8 cellular contexts compared by ENCODE assay signal in the genomic region with DNA sequence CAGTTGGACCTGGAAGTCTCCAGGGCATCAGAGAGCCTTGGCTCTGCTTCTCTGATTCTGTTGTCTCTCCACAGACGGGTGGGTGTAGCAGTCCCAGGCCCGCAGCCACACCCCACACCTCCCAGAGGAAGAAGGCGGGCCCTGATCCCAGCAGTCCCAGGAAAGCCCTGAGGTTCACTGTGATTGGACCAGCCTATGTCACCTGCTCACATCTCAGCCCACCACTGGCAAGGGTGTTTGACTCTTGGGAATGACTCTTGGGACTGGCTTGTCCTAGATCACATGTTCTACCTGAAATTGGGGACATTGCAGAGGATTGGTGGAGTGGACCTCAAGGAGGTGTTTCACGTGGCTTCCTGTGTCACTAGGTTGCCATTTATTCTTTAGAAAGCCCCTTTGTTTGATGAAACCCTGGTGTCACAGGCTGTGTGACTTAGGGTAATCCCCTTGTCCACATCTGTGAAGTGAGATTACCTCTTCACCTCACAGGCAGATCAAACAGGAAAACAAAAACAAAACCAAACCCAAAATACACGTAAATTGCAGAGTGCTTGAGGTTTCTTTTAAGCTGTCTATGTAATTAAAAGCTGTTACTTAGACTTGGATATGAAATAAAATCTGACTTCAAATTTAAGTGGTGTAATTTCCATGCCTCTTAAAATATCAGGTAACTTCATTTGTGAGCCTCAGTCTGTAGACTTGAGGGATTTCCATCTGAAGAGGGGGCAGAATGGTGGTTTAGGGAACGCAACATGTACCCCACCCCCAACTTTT. TPM values are rescaled to one million over a fixed set of nuclear protein-coding genes. Genes with fewer than 3 reads are reported as not detected.
DNase-seq lines count a peak whose midpoint lies in the region; ATAC-seq and TF ChIP-seq lines count a peak whose summit lies in the region.

No MANE protein-coding gene starts in this region.

- H3K4me3 ChIP-seq in MM.1S (ENCODE audit: low read length) (no peak overlapping the region; the same call in 1 of the 2 replicates), thyroid gland (replicated peaks in 1 of 3) (no peak overlapping the region), OCI-LY7 (ENCODE audit: low read depth, low read length, poor library complexity, severe bottlenecking) (no peak overlapping the region)

- POLR2A ChIA-PET in OCI-LY7 (lab: Charles Lee) = interaction anchor here (1.0 to 1.3 kb wide), 3 partner anchors 12 to 51 kb away, joined by 3 to 5 read pairs (median 4); no protein-coding TSS in a partner anchor

- peaks cover 7% of the 10 kb centered on the region; the same call in 1 of the 2 replicates for H3F3A ChIP-seq in MM.1S (ENCODE audit: insufficient read depth, low read length)

- TF ChIP-seq CTCF in MM.1S (IDR thresholded peaks at IDR 0.05; ENCODE audit: low read length) (no peak), thyroid gland (IDR thresholded peaks at IDR 0.05) (no peak), OCI-LY7 (conservative IDR thresholded peaks at IDR 0.05; ENCODE audit: low read length) (no peak)

- CTCF ChIA-PET in OCI-LY7 (lab: Charles Lee; ENCODE audit: unreplicated experiment) = no interaction called here

- H3K27me3 ChIP-seq in MM.1S (replicated peaks; ENCODE audit: insufficient read depth, low read length) (peaks cover 46% of the 10 kb centered on the region), thyroid gland (no peaks in the 10 kb centered on the region)

- intact Hi-C loops in thyroid gland (cut with DNase I) = no loop called here
- intact Hi-C loops in OCI-LY7 (cut with micrococcal nuclease; ENCODE audit: unreplicated experiment) = no loop called here

- H3K9me2 ChIP-seq in MM.1S (replicated peaks; ENCODE audit: insufficient read depth, low read length) (no peaks in the 10 kb centered on the region), OCI-LY7 (ENCODE audit: insufficient read depth, low read length) (no peaks in the 10 kb centered on the region)

- WGBS in thyroid gland, 2 donors = 69 to 75% methylated on average over 6 of the region's 6 CpGs

- H3K9ac ChIP-seq in MM.1S (ENCODE audit: low read length) = no peak overlapping the region

- H2AFZ ChIP-seq in MM.1S (ENCODE audit: low read length) (no peak overlapping the region), OCI-LY7 (ENCODE audit: low read length) (no peak overlapping the region)

- H3K36me3 ChIP-seq in MM.1S (replicated peaks; ENCODE audit: insufficient read depth, low read length) (no peaks in the 10 kb centered on the region), thyroid gland (no peaks in the 10 kb centered on the region), OCI-LY7 (ENCODE audit: insufficient read depth, low read length) (no peaks in the 10 kb centered on the region)

- peak overlapping the region; percentile 7; the same call in 1 of the 2 replicates for H3K27ac ChIP-seq in MM.1S (ENCODE audit: low read length)
- peak overlapping the region; percentile 76 to 96 (median 79) for H3K27ac ChIP-seq in thyroid gland
- no peak overlapping the region for H3K27ac ChIP-seq in OCI-LY7 (ENCODE audit: low read depth, low read length, poor library complexity, severe bottlenecking)

- peaks cover 14% of the 10 kb centered on the region for H3K4me1 ChIP-seq in MM.1S (ENCODE audit: low read length)
- peaks cover 49 to 63% of the 10 kb centered on the region in 2 donors for H3K4me1 ChIP-seq in thyroid gland
- no peaks in the 10 kb centered on the region for H3K4me1 ChIP-seq in OCI-LY7 (ENCODE audit: insufficient read depth, low read length, poor library complexity, severe bottlenecking)

- H4K20me1 ChIP-seq in MM.1S (ENCODE audit: insufficient read depth, low read length) = no peaks in the 10 kb centered on the region
- H4K20me1 ChIP-seq in OCI-LY7 (ENCODE audit: insufficient read depth, low read length) = no peaks in the 10 kb centered on the region

- DNase-seq in MM.1S (peak; percentile 90), thyroid gland (no peak), germinal center (ENCODE audit: low spot score) (no peak), OCI-LY7 (ENCODE audit: low spot score) (no peak), NOMO-1 treated with dmso at 0.1 percent for 144 hours (lab: John Stamatoyannopoulos, UW; ENCODE audit: unreplicated experiment) (no peak)

- BruUV-seq in OCI-LY7 (replicated peaks; lab: Mats Ljungman, UMichigan) = no TSS peak

- no peak for TF ChIP-seq POLR2A in thyroid gland (IDR thresholded peaks at IDR 0.05)

- H3K9me3 ChIP-seq in MM.1S (replicated peaks; ENCODE audit: insufficient read depth, low read length) (no peaks in the 10 kb centered on the region), thyroid gland (no peaks in the 10 kb centered on the region), OCI-LY7 (ENCODE audit: low read length) (no peaks in the 10 kb centered on the region)

- H3K79me2 ChIP-seq in MM.1S (ENCODE audit: low read length) = no peaks in the 10 kb centered on the region
- no peaks in the 10 kb centered on the region for H3K79me2 ChIP-seq in OCI-LY7 (ENCODE audit: insufficient read depth, low read depth, low read length)

- peak overlapping the region; percentile 70 for H3K4me2 ChIP-seq in MM.1S (ENCODE audit: low read depth, low read length)
- no peak overlapping the region for H3K4me2 ChIP-seq in OCI-LY7 (ENCODE audit: low read length)

- ATAC-seq in GM18861 (IDR thresholded peaks at IDR 0.05; ENCODE audit: unreplicated experiment) (peak; percentile 96), GM21825 (IDR thresholded peaks at IDR 0.05; ENCODE audit: unreplicated experiment) (peak; percentile 95), esophagus mucosa (peak; percentile 32)

RNA-seq across cellular contexts. Expression of a gene that starts 26.7 kb away (rescaled TPM):
- total RNA-seq in esophagus mucosa = 124 TPM
- total RNA-seq in thyroid gland = 100 to 1,000 TPM; 164 to 258 (median 242) TPM
- total RNA-seq in OCI-LY7 (2014; rRNA removed; shearing (Covaris generic)) = 29.5 and 29.9 TPM in 2 replicates
- total RNA-seq in OCI-LY7 (2022) = 39.1 and 39.7 TPM in 2 replicates

Comparison
In these comparisons a context has a peak if more than half of its experiments do, and no peak if none do; other contexts are left out.
1. ATAC-seq: peak in every context shown above with its lines; median percentile 96 in GM18861; 95 in GM21825; 32 in esophagus mucosa.